ENCODE assay signal across 1 cellular context in genomic region chr7:155263522-155264197, GRCh38.
TF ChIP-seq lines count a peak whose summit lies in the region.

No MANE protein-coding gene starts in this region.

TF ChIP-seq in GM23338, 12 proteins besides CTCF, POLR2A, EP300 and RAD21 (continued from another document):
- TF ChIP-seq, protein P1, sequence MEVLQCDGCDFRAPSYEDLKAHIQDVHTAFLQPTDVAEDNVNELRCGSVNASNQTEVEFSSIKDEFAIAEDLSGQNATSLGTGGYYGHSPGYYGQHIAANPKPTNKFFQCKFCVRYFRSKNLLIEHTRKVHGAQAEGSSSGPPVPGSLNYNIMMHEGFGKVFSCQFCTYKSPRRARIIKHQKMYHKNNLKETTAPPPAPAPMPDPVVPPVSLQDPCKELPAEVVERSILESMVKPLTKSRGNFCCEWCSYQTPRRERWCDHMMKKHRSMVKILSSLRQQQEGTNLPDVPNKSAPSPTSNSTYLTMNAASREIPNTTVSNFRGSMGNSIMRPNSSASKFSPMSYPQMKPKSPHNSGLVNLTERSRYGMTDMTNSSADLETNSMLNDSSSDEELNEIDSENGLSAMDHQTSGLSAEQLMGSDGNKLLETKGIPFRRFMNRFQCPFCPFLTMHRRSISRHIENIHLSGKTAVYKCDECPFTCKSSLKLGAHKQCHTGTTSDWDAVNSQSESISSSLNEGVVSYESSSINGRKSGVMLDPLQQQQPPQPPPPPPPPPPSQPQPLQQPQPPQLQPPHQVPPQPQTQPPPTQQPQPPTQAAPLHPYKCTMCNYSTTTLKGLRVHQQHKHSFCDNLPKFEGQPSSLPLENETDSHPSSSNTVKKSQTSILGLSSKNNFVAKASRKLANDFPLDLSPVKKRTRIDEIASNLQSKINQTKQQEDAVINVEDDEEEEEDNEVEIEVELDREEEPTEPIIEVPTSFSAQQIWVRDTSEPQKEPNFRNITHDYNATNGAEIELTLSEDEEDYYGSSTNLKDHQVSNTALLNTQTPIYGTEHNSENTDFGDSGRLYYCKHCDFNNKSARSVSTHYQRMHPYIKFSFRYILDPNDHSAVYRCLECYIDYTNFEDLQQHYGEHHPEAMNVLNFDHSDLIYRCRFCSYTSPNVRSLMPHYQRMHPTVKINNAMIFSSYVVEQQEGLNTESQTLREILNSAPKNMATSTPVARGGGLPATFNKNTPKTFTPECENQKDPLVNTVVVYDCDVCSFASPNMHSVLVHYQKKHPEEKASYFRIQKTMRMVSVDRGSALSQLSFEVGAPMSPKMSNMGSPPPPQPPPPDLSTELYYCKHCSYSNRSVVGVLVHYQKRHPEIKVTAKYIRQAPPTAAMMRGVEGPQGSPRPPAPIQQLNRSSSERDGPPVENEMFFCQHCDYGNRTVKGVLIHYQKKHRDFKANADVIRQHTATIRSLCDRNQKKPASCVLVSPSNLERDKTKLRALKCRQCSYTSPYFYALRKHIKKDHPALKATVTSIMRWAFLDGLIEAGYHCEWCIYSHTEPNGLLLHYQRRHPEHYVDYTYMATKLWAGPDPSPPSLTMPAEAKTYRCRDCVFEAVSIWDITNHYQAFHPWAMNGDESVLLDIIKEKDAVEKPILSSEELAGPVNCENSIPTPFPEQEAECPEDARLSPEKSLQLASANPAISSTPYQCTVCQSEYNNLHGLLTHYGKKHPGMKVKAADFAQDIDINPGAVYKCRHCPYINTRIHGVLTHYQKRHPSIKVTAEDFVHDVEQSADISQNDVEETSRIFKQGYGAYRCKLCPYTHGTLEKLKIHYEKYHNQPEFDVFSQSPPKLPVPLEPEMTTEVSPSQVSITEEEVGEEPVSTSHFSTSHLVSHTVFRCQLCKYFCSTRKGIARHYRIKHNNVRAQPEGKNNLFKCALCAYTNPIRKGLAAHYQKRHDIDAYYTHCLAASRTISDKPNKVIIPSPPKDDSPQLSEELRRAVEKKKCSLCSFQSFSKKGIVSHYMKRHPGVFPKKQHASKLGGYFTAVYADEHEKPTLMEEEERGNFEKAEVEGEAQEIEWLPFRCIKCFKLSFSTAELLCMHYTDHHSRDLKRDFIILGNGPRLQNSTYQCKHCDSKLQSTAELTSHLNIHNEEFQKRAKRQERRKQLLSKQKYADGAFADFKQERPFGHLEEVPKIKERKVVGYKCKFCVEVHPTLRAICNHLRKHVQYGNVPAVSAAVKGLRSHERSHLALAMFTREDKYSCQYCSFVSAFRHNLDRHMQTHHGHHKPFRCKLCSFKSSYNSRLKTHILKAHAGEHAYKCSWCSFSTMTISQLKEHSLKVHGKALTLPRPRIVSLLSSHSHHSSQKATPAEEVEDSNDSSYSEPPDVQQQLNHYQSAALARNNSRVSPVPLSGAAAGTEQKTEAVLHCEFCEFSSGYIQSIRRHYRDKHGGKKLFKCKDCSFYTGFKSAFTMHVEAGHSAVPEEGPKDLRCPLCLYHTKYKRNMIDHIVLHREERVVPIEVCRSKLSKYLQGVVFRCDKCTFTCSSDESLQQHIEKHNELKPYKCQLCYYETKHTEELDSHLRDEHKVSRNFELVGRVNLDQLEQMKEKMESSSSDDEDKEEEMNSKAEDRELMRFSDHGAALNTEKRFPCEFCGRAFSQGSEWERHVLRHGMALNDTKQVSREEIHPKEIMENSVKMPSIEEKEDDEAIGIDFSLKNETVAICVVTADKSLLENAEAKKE (CRISPR knock-in tag; IDR thresholded peaks at IDR 0.05) = no peak
- TF ChIP-seq CREB1 (CRISPR knock-in tag; IDR thresholded peaks at IDR 0.05; ENCODE audit: low read depth) = no peak
- TF ChIP-seq, protein P2, sequence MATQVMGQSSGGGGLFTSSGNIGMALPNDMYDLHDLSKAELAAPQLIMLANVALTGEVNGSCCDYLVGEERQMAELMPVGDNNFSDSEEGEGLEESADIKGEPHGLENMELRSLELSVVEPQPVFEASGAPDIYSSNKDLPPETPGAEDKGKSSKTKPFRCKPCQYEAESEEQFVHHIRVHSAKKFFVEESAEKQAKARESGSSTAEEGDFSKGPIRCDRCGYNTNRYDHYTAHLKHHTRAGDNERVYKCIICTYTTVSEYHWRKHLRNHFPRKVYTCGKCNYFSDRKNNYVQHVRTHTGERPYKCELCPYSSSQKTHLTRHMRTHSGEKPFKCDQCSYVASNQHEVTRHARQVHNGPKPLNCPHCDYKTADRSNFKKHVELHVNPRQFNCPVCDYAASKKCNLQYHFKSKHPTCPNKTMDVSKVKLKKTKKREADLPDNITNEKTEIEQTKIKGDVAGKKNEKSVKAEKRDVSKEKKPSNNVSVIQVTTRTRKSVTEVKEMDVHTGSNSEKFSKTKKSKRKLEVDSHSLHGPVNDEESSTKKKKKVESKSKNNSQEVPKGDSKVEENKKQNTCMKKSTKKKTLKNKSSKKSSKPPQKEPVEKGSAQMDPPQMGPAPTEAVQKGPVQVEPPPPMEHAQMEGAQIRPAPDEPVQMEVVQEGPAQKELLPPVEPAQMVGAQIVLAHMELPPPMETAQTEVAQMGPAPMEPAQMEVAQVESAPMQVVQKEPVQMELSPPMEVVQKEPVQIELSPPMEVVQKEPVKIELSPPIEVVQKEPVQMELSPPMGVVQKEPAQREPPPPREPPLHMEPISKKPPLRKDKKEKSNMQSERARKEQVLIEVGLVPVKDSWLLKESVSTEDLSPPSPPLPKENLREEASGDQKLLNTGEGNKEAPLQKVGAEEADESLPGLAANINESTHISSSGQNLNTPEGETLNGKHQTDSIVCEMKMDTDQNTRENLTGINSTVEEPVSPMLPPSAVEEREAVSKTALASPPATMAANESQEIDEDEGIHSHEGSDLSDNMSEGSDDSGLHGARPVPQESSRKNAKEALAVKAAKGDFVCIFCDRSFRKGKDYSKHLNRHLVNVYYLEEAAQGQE (IDR thresholded peaks at IDR 0.05; ENCODE audit: unreplicated experiment) = no peak
